In the genomic region with DNA sequence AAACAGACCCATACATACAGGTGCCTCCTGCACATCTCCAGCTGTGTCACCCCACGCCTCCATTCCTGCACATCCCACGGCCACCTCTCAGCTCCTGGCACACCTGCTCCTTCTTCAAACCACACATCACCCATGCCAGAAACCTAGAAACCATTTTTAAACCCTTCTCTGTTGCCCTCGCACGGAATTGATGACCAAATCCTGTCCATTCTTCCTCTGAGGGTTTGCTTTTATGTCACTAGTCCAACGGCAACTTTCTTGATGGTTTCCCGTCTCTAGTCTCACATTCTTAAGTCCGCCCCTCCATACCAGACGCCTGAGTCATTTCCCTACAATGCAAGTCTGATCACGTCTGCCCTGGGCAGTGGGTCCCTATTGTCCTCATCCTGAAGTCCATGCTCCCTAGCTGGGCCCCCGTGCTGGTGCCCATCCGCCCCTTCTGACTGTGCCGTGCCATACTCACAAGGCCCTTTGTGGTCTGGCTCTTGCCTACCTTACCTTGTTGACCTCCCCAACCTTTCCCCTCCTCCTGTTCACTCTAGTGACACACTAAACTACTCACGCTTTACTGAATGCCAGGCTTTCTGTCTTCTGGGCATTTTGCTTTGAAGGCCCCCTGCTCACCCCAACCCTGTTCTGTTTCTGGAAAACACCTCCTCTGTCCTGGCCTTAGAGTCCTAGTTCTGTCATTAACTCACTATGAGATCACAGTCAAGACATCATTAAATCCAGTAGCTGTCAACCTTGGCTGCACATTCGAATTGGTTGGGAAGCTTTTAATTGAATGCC, we compare ENCODE assay signal across 8 cellular contexts. TPM values are rescaled to one million over a fixed set of nuclear protein-coding genes. Genes with fewer than 3 reads are reported as not detected.
DNase-seq lines count a peak whose midpoint lies in the region; ATAC-seq and TF ChIP-seq lines count a peak whose summit lies in the region.

No MANE protein-coding gene starts in this region.

- DNase-seq in ACHN: peak; percentile 94
- peak; percentile 89 for DNase-seq in HT-29 (ENCODE audit: low spot score)
- DNase-seq in activated naive CD8-positive, alpha-beta T cell treated with anti-CD3 and anti-CD28 coated beads, Interleukin-2, amount 50 U/mL, for 24 hours: no peak
- DNase-seq in iris pigment epithelial cell (ENCODE audit: low read depth): peak; percentile 97
- DNase-seq in thoracic aorta (ENCODE audit: low spot score): peak; percentile 91
- no peak for DNase-seq in GM19240 (ENCODE audit: insufficient read length, low spot score)
- DNase-seq in DMS 273 treated with DMSO at 0.1 percent for 48 hours (lab: John Stamatoyannopoulos, UW): no peak
- no peak for DNase-seq in GM13977 (ENCODE audit: low spot score)

- H3K27me3 Mint-ChIP-seq in activated naive CD8-positive, alpha-beta T cell treated with anti-CD3 and anti-CD28 coated beads, Interleukin-2, amount 50 U/mL, for 24 hours: no peaks in the 10 kb centered on the region

- no peak for ATAC-seq in activated naive CD8-positive, alpha-beta T cell treated with anti-CD3 and anti-CD28 coated beads, Interleukin-2, amount 50 U/mL, for 24 hours
- peak; percentile 39 for ATAC-seq in thoracic aorta (ENCODE audit: insufficient number of reproducible peaks, low FRiP score, low read depth)

- H3K36me3 ChIP-seq in thoracic aorta: no peaks in the 10 kb centered on the region

- H3K36me3 Mint-ChIP-seq in activated naive CD8-positive, alpha-beta T cell treated with anti-CD3 and anti-CD28 coated beads, Interleukin-2, amount 50 U/mL, for 24 hours (ENCODE audit: low read depth): peaks cover 63% of the 10 kb centered on the region

- peak overlapping the region; percentile 91 to 96 for H3K27ac ChIP-seq in thoracic aorta

- no peaks in the 10 kb centered on the region for H3K9me3 Mint-ChIP-seq in activated naive CD8-positive, alpha-beta T cell treated with anti-CD3 and anti-CD28 coated beads, Interleukin-2, amount 50 U/mL, for 24 hours

- peaks cover 99% of the 10 kb centered on the region for H3K4me1 Mint-ChIP-seq in activated naive CD8-positive, alpha-beta T cell treated with anti-CD3 and anti-CD28 coated beads, Interleukin-2, amount 50 U/mL, for 24 hours

- in situ Hi-C loops in ACHN (cut with HindIII; ENCODE audit: low pct_ligation_motif_present, low pct_unique_long_range_greater_than_20kb, low sequenced_read_pairs) (no loop called here), GM13977 (cut with MboI; ENCODE audit: low pct_unique_long_range_greater_than_20kb, low sequenced_read_pairs, unreplicated experiment) (no loop called here)

- H3K4me1 ChIP-seq in thoracic aorta (ENCODE audit: control insufficient read depth in 1 of 2, low read depth in 2 of 2): peaks cover 57 to 93% of the 10 kb centered on the region in 2 donors

- TF ChIP-seq CTCF in thoracic aorta (IDR thresholded peaks at IDR 0.05) (no peak), GM13977 (IDR thresholded peaks at IDR 0.05; ENCODE audit: extremely low read depth, insufficient read depth, missing control alignments) (no peak)

- peak overlapping the region; percentile 10 for H3K4me3 ChIP-seq in thoracic aorta

- H3K27me3 ChIP-seq in thoracic aorta (replicated peaks; ENCODE audit: insufficient read depth): no peaks in the 10 kb centered on the region

- peak overlapping the region; percentile 7 for H3K4me3 Mint-ChIP-seq in activated naive CD8-positive, alpha-beta T cell treated with anti-CD3 and anti-CD28 coated beads, Interleukin-2, amount 50 U/mL, for 24 hours

- H3K9me3 ChIP-seq in thoracic aorta: no peaks in the 10 kb centered on the region

- H3K27ac Mint-ChIP-seq in activated naive CD8-positive, alpha-beta T cell treated with anti-CD3 and anti-CD28 coated beads, Interleukin-2, amount 50 U/mL, for 24 hours: peak overlapping the region; percentile 69

RNA-seq across cellular contexts. Expression of gene SLC2A1, which starts 17.6 kb away (rescaled TPM):
- 916 and 965 TPM in 2 replicates for total RNA-seq in HT-29 (2014; rRNA removed; shearing (Covaris generic))
- total RNA-seq in thoracic aorta: 100 to 1,000 TPM; 119 to 147 TPM

Comparison
In these comparisons a context has a peak if more than half of its experiments do, and no peak if none do; other contexts are left out.
1. DNase-seq: peak in ACHN (single experiment), HT-29 (single experiment), iris pigment epithelial cell (single experiment) and thoracic aorta (single experiment); none in activated naive CD8-positive, alpha-beta T cell treated with anti-CD3 and anti-CD28 coated beads, Interleukin-2, amount 50 U/mL, for 24 hours (single experiment), GM19240 (single experiment), DMS 273 treated with DMSO at 0.1 percent for 48 hours (single experiment) and GM13977 (single experiment).